31 cellular contexts compared by ENCODE assay signal in genomic region chr12:53944209-53944608, GRCh38. TPM values are rescaled to one million over a fixed set of nuclear protein-coding genes. Genes with fewer than 3 reads are reported as not detected.
"Had no signal": no experiment of that assay in that cellular context is flagged by ENCODE, and none has a peak within 500 bp of the region (broad histone marks: within the 10 kb centered on the region; RNA-seq: fewer than 3 reads in every experiment).

No MANE protein-coding gene starts in this region.

- H3K27ac ChIP-seq: adrenal gland, body of pancreas, colonic mucosa, foreskin keratinocyte, gastrocnemius medialis, heart left ventricle, WERI-Rb-1 had no signal

- DNase-seq: activated B cell treated with CpG ODN at 0.5 μM for 24 hours; activated CD4-positive, alpha-beta T cell treated with anti-CD3 and anti-CD28 coated beads for 48 hours; activated CD4-positive, alpha-beta T cell treated with anti-CD3 and anti-CD28 coated beads, Interleukin-2, amount 50 U/mL, for 1 hour; activated CD4-positive, alpha-beta T cell treated with anti-CD3 and anti-CD28 coated beads, Interleukin-2, amount 50 U/mL, for 48 hours; activated CD8-positive, alpha-beta memory T cell treated with anti-CD3 and anti-CD28 coated beads for 24 hours; activated CD8-positive, alpha-beta T cell treated with anti-CD3 and anti-CD28 coated beads for 36 hours; activated effector memory CD4-positive, alpha-beta T cell treated with Interleukin-2 at 50 U/mL for 16 hours; activated naive CD4-positive, alpha-beta T cell treated with anti-CD3 and anti-CD28 coated beads for 36 hours; activated naive CD8-positive, alpha-beta T cell treated with anti-CD3 and anti-CD28 coated beads for 36 hours; activated naive CD8-positive, alpha-beta T cell treated with anti-CD3 and anti-CD28 coated beads, Interleukin-2, amount 50 U/mL, for 24 hours; activated T-cell treated with anti-CD3 and anti-CD28 coated beads, Interleukin-2, amount 50 U/mL, for 4 hours; adrenal gland; amygdala; aorta; body of pancreas; caudate nucleus; cerebellar nuclear complex; colonic mucosa; effector CD8-positive, alpha-beta T cell; foreskin keratinocyte; gastrocnemius medialis; glutamatergic neuron; heart left ventricle; T-cell; T1000; WERI-Rb-1 had no signal

- H3K27me3 ChIP-seq: foreskin keratinocyte had no signal

- H3K36me3 ChIP-seq: adrenal gland, colonic mucosa, gastrocnemius medialis, heart left ventricle, WERI-Rb-1 had no signal

- ATAC-seq: activated CD4-positive, CD25-positive, alpha-beta regulatory T cell treated with anti-CD3 and anti-CD28 coated beads, Interleukin-2, amount 50 U/mL, for 24 hours; activated CD8-positive, alpha-beta T cell treated with anti-CD3 and anti-CD28 coated beads for 36 hours; activated naive CD8-positive, alpha-beta T cell treated with anti-CD3 and anti-CD28 coated beads, Interleukin-2, amount 50 U/mL, for 24 hours; activated T-cell treated with anti-CD3 and anti-CD28 coated beads, Interleukin-2, amount 50 U/mL, for 4 hours; activated T-helper 17 cell treated with anti-CD3 and anti-CD28 coated beads, Interleukin-2, amount 50 U/mL, for 72 hours; body of pancreas; esophagus mucosa; foreskin keratinocyte; gastrocnemius medialis; heart left ventricle; T-cell had no signal

- H3K9me3 ChIP-seq: adrenal gland, body of pancreas, colonic mucosa, gastrocnemius medialis, heart left ventricle had no signal

- H3K4me3 ChIP-seq: adrenal gland, body of pancreas, colonic mucosa, gastrocnemius medialis, heart left ventricle had no signal

- H3K4me1 ChIP-seq: adrenal gland, colonic mucosa, foreskin keratinocyte, gastrocnemius medialis had no signal

RNA-seq across cellular contexts. Expression of gene HOXC13, which starts 5.6 kb away (rescaled TPM):
- total RNA-seq: activated B cell treated with CpG ODN at 0.5 μM for 24 hours; activated CD8-positive, alpha-beta T cell treated with anti-CD3 and anti-CD28 coated beads for 36 hours; activated naive CD4-positive, alpha-beta T cell treated with anti-CD3 and anti-CD28 coated beads for 36 hours; activated naive CD8-positive, alpha-beta T cell treated with anti-CD3 and anti-CD28 coated beads for 36 hours; activated T-cell treated with anti-CD3 and anti-CD28 coated beads, Interleukin-2, amount 50 U/mL, for 4 hours; activated T-helper 17 cell treated with anti-CD3 and anti-CD28 coated beads, Interleukin-2, amount 50 U/mL, for 72 hours; body of pancreas; colonic mucosa; dermis microvascular lymphatic vessel endothelial cell; epithelial cell of proximal tubule; heart left ventricle had no signal
- polyA plus RNA-seq: adrenal gland, aorta, heart left ventricle had no signal

RNA-seq across cellular contexts. Expression of gene HOXC12, which starts 10.5 kb away (rescaled TPM):
- total RNA-seq: activated B cell treated with CpG ODN at 0.5 μM for 24 hours; activated CD8-positive, alpha-beta T cell treated with anti-CD3 and anti-CD28 coated beads for 36 hours; activated naive CD4-positive, alpha-beta T cell treated with anti-CD3 and anti-CD28 coated beads for 36 hours; activated naive CD8-positive, alpha-beta T cell treated with anti-CD3 and anti-CD28 coated beads for 36 hours; activated T-cell treated with anti-CD3 and anti-CD28 coated beads, Interleukin-2, amount 50 U/mL, for 4 hours; activated T-helper 17 cell treated with anti-CD3 and anti-CD28 coated beads, Interleukin-2, amount 50 U/mL, for 72 hours; adrenal gland; body of pancreas; colonic mucosa; dermis microvascular lymphatic vessel endothelial cell; epithelial cell of proximal tubule; esophagus mucosa; gastrocnemius medialis; heart left ventricle; T-cell had no signal
- polyA plus RNA-seq: adrenal gland, aorta, heart left ventricle had no signal

RNA-seq across cellular contexts. Expression of gene HOXC11, which starts 28.7 kb away (rescaled TPM):
- total RNA-seq: activated B cell treated with CpG ODN at 0.5 μM for 24 hours; activated CD8-positive, alpha-beta T cell treated with anti-CD3 and anti-CD28 coated beads for 36 hours; activated naive CD4-positive, alpha-beta T cell treated with anti-CD3 and anti-CD28 coated beads for 36 hours; activated naive CD8-positive, alpha-beta T cell treated with anti-CD3 and anti-CD28 coated beads for 36 hours; activated T-cell treated with anti-CD3 and anti-CD28 coated beads, Interleukin-2, amount 50 U/mL, for 4 hours; activated T-helper 17 cell treated with anti-CD3 and anti-CD28 coated beads, Interleukin-2, amount 50 U/mL, for 72 hours; adrenal gland; body of pancreas; colonic mucosa; dermis microvascular lymphatic vessel endothelial cell; heart left ventricle; T-cell had no signal
- polyA plus RNA-seq: adrenal gland, heart left ventricle had no signal

RNA-seq across cellular contexts. Expression of gene HOTAIR, which starts 30.5 kb away (rescaled TPM):
- total RNA-seq: activated B cell treated with CpG ODN at 0.5 μM for 24 hours; activated CD8-positive, alpha-beta T cell treated with anti-CD3 and anti-CD28 coated beads for 36 hours; activated naive CD4-positive, alpha-beta T cell treated with anti-CD3 and anti-CD28 coated beads for 36 hours; activated naive CD8-positive, alpha-beta T cell treated with anti-CD3 and anti-CD28 coated beads for 36 hours; activated T-cell treated with anti-CD3 and anti-CD28 coated beads, Interleukin-2, amount 50 U/mL, for 4 hours; activated T-helper 17 cell treated with anti-CD3 and anti-CD28 coated beads, Interleukin-2, amount 50 U/mL, for 72 hours; adrenal gland; body of pancreas; colonic mucosa; dermis microvascular lymphatic vessel endothelial cell; epithelial cell of proximal tubule; esophagus mucosa; heart left ventricle; T-cell had no signal
- polyA plus RNA-seq: adrenal gland, aorta, heart left ventricle had no signal

RNA-seq across cellular contexts. Expression of gene HOXC10, which starts 40.7 kb away (rescaled TPM):
- total RNA-seq: activated B cell treated with CpG ODN at 0.5 μM for 24 hours; activated CD8-positive, alpha-beta T cell treated with anti-CD3 and anti-CD28 coated beads for 36 hours; activated naive CD4-positive, alpha-beta T cell treated with anti-CD3 and anti-CD28 coated beads for 36 hours; activated naive CD8-positive, alpha-beta T cell treated with anti-CD3 and anti-CD28 coated beads for 36 hours; activated T-cell treated with anti-CD3 and anti-CD28 coated beads, Interleukin-2, amount 50 U/mL, for 4 hours; activated T-helper 17 cell treated with anti-CD3 and anti-CD28 coated beads, Interleukin-2, amount 50 U/mL, for 72 hours; body of pancreas; colonic mucosa; dermis microvascular lymphatic vessel endothelial cell; heart left ventricle had no signal
- polyA plus RNA-seq: heart left ventricle had no signal
